Comparison of ENCODE assay signal across 1 cellular context in the genomic region with DNA sequence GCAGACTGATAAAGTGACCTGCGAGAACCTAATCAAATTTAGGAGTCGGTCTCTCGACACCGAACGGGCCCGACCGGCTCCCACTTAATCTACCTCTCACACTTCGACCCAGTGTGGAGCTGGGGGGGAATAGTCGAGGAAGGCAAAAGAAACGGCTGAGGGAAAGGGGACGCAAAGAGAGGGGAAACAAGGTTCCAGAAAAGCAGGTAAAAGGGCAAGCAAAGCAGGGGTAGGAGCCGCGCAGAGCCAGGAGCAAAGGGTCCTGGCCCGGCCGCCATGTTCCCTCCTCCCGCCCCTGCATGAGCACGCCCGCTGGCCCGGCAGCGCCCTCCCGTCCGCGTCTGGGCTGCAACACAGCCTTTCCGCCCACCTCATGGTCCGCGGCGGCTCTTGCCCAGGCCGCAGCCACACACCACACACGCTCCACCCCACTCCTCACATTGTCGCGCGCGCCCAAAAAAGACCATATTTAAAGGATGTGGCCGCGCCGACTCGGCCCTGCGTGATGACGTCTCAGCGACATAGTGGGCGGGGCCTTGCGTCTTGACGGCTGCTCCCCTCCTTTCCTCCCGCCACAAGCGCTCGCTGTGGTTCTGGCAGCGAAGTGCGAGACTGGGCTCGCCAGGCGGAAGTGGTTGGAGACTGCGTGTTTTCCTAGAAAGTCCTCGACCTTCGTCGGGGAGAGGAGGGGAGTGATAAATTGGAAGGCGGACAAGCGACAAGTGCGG.
A peak's percentile ranks its signal among the peaks of the same experiment; 100 is the strongest.
TF ChIP-seq lines count a peak whose summit lies in the region.

A gene with protein sequence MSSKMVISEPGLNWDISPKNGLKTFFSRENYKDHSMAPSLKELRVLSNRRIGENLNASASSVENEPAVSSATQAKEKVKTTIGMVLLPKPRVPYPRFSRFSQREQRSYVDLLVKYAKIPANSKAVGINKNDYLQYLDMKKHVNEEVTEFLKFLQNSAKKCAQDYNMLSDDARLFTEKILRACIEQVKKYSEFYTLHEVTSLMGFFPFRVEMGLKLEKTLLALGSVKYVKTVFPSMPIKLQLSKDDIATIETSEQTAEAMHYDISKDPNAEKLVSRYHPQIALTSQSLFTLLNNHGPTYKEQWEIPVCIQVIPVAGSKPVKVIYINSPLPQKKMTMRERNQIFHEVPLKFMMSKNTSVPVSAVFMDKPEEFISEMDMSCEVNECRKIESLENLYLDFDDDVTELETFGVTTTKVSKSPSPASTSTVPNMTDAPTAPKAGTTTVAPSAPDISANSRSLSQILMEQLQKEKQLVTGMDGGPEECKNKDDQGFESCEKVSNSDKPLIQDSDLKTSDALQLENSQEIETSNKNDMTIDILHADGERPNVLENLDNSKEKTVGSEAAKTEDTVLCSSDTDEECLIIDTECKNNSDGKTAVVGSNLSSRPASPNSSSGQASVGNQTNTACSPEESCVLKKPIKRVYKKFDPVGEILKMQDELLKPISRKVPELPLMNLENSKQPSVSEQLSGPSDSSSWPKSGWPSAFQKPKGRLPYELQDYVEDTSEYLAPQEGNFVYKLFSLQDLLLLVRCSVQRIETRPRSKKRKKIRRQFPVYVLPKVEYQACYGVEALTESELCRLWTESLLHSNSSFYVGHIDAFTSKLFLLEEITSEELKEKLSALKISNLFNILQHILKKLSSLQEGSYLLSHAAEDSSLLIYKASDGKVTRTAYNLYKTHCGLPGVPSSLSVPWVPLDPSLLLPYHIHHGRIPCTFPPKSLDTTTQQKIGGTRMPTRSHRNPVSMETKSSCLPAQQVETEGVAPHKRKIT (minus strand): TSS at position 510 of the 728 bp plus-strand sequence. CDS start 1,165 bp downstream, outside the sequence.

TF ChIP-seq in HepG2, 621 proteins besides CTCF, POLR2A, EP300 and RAD21 (continued from another document and continues in another):
- TF ChIP-seq, protein P1, sequence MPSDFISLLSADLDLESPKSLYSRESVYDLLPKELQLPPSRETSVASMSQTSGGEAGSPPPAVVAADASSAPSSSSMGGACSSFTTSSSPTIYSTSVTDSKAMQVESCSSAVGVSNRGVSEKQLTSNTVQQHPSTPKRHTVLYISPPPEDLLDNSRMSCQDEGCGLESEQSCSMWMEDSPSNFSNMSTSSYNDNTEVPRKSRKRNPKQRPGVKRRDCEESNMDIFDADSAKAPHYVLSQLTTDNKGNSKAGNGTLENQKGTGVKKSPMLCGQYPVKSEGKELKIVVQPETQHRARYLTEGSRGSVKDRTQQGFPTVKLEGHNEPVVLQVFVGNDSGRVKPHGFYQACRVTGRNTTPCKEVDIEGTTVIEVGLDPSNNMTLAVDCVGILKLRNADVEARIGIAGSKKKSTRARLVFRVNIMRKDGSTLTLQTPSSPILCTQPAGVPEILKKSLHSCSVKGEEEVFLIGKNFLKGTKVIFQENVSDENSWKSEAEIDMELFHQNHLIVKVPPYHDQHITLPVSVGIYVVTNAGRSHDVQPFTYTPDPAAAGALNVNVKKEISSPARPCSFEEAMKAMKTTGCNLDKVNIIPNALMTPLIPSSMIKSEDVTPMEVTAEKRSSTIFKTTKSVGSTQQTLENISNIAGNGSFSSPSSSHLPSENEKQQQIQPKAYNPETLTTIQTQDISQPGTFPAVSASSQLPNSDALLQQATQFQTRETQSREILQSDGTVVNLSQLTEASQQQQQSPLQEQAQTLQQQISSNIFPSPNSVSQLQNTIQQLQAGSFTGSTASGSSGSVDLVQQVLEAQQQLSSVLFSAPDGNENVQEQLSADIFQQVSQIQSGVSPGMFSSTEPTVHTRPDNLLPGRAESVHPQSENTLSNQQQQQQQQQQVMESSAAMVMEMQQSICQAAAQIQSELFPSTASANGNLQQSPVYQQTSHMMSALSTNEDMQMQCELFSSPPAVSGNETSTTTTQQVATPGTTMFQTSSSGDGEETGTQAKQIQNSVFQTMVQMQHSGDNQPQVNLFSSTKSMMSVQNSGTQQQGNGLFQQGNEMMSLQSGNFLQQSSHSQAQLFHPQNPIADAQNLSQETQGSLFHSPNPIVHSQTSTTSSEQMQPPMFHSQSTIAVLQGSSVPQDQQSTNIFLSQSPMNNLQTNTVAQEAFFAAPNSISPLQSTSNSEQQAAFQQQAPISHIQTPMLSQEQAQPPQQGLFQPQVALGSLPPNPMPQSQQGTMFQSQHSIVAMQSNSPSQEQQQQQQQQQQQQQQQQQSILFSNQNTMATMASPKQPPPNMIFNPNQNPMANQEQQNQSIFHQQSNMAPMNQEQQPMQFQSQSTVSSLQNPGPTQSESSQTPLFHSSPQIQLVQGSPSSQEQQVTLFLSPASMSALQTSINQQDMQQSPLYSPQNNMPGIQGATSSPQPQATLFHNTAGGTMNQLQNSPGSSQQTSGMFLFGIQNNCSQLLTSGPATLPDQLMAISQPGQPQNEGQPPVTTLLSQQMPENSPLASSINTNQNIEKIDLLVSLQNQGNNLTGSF (CRISPR knock-in tag; IDR thresholded peaks at IDR 0.05): peak; percentile 53; the same call in 1 of the 2 replicates
- peak; percentile 97 for TF ChIP-seq ZFP37 (CRISPR knock-in tag; IDR thresholded peaks at IDR 0.05; ENCODE audit: borderline replicate concordance)
- TF ChIP-seq, protein P2, sequence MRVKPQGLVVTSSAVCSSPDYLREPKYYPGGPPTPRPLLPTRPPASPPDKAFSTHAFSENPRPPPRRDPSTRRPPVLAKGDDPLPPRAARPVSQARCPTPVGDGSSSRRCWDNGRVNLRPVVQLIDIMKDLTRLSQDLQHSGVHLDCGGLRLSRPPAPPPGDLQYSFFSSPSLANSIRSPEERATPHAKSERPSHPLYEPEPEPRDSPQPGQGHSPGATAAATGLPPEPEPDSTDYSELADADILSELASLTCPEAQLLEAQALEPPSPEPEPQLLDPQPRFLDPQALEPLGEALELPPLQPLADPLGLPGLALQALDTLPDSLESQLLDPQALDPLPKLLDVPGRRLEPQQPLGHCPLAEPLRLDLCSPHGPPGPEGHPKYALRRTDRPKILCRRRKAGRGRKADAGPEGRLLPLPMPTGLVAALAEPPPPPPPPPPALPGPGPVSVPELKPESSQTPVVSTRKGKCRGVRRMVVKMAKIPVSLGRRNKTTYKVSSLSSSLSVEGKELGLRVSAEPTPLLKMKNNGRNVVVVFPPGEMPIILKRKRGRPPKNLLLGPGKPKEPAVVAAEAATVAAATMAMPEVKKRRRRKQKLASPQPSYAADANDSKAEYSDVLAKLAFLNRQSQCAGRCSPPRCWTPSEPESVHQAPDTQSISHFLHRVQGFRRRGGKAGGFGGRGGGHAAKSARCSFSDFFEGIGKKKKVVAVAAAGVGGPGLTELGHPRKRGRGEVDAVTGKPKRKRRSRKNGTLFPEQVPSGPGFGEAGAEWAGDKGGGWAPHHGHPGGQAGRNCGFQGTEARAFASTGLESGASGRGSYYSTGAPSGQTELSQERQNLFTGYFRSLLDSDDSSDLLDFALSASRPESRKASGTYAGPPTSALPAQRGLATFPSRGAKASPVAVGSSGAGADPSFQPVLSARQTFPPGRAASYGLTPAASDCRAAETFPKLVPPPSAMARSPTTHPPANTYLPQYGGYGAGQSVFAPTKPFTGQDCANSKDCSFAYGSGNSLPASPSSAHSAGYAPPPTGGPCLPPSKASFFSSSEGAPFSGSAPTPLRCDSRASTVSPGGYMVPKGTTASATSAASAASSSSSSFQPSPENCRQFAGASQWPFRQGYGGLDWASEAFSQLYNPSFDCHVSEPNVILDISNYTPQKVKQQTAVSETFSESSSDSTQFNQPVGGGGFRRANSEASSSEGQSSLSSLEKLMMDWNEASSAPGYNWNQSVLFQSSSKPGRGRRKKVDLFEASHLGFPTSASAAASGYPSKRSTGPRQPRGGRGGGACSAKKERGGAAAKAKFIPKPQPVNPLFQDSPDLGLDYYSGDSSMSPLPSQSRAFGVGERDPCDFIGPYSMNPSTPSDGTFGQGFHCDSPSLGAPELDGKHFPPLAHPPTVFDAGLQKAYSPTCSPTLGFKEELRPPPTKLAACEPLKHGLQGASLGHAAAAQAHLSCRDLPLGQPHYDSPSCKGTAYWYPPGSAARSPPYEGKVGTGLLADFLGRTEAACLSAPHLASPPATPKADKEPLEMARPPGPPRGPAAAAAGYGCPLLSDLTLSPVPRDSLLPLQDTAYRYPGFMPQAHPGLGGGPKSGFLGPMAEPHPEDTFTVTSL (CRISPR knock-in tag; IDR thresholded peaks at IDR 0.05; ENCODE audit: borderline replicate concordance): no peak
- peak; percentile 68; the same call in 1 of the 2 replicates for TF ChIP-seq ZFP36L1 (CRISPR knock-in tag; IDR thresholded peaks at IDR 0.05)
- TF ChIP-seq, protein P3, sequence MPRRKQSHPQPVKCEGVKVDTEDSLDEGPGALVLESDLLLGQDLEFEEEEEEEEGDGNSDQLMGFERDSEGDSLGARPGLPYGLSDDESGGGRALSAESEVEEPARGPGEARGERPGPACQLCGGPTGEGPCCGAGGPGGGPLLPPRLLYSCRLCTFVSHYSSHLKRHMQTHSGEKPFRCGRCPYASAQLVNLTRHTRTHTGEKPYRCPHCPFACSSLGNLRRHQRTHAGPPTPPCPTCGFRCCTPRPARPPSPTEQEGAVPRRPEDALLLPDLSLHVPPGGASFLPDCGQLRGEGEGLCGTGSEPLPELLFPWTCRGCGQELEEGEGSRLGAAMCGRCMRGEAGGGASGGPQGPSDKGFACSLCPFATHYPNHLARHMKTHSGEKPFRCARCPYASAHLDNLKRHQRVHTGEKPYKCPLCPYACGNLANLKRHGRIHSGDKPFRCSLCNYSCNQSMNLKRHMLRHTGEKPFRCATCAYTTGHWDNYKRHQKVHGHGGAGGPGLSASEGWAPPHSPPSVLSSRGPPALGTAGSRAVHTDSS (CRISPR knock-in tag; conservative IDR thresholded peaks at IDR 0.05): no peak
- no peak for TF ChIP-seq EZH2 (conservative IDR thresholded peaks at IDR 0.05; ENCODE audit: low read depth, low read length)
- peak; percentile 70; the same call in 1 of the 2 replicates for TF ChIP-seq ZNF335 (CRISPR knock-in tag; IDR thresholded peaks at IDR 0.05)
- TF ChIP-seq, protein P4, sequence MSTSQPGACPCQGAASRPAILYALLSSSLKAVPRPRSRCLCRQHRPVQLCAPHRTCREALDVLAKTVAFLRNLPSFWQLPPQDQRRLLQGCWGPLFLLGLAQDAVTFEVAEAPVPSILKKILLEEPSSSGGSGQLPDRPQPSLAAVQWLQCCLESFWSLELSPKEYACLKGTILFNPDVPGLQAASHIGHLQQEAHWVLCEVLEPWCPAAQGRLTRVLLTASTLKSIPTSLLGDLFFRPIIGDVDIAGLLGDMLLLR (CRISPR knock-in tag; IDR thresholded peaks at IDR 0.05): peak; percentile 95
- TF ChIP-seq, protein P5, sequence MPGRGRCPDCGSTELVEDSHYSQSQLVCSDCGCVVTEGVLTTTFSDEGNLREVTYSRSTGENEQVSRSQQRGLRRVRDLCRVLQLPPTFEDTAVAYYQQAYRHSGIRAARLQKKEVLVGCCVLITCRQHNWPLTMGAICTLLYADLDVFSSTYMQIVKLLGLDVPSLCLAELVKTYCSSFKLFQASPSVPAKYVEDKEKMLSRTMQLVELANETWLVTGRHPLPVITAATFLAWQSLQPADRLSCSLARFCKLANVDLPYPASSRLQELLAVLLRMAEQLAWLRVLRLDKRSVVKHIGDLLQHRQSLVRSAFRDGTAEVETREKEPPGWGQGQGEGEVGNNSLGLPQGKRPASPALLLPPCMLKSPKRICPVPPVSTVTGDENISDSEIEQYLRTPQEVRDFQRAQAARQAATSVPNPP (CRISPR knock-in tag; IDR thresholded peaks at IDR 0.05): peak; percentile 52; the same call in 1 of the 2 replicates
- TF ChIP-seq, protein P6, sequence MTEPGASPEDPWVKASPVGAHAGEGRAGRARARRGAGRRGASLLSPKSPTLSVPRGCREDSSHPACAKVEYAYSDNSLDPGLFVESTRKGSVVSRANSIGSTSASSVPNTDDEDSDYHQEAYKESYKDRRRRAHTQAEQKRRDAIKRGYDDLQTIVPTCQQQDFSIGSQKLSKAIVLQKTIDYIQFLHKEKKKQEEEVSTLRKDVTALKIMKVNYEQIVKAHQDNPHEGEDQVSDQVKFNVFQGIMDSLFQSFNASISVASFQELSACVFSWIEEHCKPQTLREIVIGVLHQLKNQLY (CRISPR knock-in tag; IDR thresholded peaks at IDR 0.05): peak; percentile 8; the same call in 1 of the 2 replicates
- no peak for TF ChIP-seq MTF1 (CRISPR knock-in tag; IDR thresholded peaks at IDR 0.05)
- peak; percentile 87 for TF ChIP-seq ATF7-NPFF (CRISPR knock-in tag; IDR thresholded peaks at IDR 0.05; ENCODE audit: low read depth)
- no peak for TF ChIP-seq ZNF3 (CRISPR knock-in tag; IDR thresholded peaks at IDR 0.05)
- TF ChIP-seq, protein P7, sequence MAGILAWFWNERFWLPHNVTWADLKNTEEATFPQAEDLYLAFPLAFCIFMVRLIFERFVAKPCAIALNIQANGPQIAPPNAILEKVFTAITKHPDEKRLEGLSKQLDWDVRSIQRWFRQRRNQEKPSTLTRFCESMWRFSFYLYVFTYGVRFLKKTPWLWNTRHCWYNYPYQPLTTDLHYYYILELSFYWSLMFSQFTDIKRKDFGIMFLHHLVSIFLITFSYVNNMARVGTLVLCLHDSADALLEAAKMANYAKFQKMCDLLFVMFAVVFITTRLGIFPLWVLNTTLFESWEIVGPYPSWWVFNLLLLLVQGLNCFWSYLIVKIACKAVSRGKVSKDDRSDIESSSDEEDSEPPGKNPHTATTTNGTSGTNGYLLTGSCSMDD (CRISPR knock-in tag; IDR thresholded peaks at IDR 0.05): no peak
- TF ChIP-seq ZNF709 (CRISPR knock-in tag; IDR thresholded peaks at IDR 0.05): peak; percentile 79
- no peak for TF ChIP-seq PTBP1 (IDR thresholded peaks at IDR 0.05; ENCODE audit: low read depth, low read length, poor library complexity, severe bottlenecking)
- TF ChIP-seq ZNF564 (CRISPR knock-in tag; IDR thresholded peaks at IDR 0.05): 0 out of 2 replicates have a peak, but pooled peaks have one; percentile 21
- TF ChIP-seq REPIN1 (CRISPR knock-in tag; IDR thresholded peaks at IDR 0.05; ENCODE audit: borderline replicate concordance, low read depth): peak; percentile 89
- TF ChIP-seq, protein P8, sequence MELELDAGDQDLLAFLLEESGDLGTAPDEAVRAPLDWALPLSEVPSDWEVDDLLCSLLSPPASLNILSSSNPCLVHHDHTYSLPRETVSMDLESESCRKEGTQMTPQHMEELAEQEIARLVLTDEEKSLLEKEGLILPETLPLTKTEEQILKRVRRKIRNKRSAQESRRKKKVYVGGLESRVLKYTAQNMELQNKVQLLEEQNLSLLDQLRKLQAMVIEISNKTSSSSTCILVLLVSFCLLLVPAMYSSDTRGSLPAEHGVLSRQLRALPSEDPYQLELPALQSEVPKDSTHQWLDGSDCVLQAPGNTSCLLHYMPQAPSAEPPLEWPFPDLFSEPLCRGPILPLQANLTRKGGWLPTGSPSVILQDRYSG (CRISPR knock-in tag; IDR thresholded peaks at IDR 0.05): peak; percentile 50; the same call in 1 of the 2 replicates
- TF ChIP-seq, protein P9, sequence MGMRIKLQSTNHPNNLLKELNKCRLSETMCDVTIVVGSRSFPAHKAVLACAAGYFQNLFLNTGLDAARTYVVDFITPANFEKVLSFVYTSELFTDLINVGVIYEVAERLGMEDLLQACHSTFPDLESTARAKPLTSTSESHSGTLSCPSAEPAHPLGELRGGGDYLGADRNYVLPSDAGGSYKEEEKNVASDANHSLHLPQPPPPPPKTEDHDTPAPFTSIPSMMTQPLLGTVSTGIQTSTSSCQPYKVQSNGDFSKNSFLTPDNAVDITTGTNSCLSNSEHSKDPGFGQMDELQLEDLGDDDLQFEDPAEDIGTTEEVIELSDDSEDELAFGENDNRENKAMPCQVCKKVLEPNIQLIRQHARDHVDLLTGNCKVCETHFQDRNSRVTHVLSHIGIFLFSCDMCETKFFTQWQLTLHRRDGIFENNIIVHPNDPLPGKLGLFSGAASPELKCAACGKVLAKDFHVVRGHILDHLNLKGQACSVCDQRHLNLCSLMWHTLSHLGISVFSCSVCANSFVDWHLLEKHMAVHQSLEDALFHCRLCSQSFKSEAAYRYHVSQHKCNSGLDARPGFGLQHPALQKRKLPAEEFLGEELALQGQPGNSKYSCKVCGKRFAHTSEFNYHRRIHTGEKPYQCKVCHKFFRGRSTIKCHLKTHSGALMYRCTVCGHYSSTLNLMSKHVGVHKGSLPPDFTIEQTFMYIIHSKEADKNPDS (CRISPR knock-in tag; IDR thresholded peaks at IDR 0.05): 0 out of 2 replicates have a peak, but pooled peaks have one; percentile 53
- 0 out of 2 replicates have a peak, but pooled peaks have one; percentile 64 for TF ChIP-seq IRX3 (CRISPR knock-in tag; IDR thresholded peaks at IDR 0.05; ENCODE audit: borderline replicate concordance, low read depth)
- TF ChIP-seq ZNF724P (CRISPR knock-in tag; IDR thresholded peaks at IDR 0.05; ENCODE audit: borderline replicate concordance): peak; percentile 73; the same call in 1 of the 2 replicates
- TF ChIP-seq SALL2 (CRISPR knock-in tag; IDR thresholded peaks at IDR 0.05): peak; percentile 85
- TF ChIP-seq CREM (IDR thresholded peaks at IDR 0.05): peak; percentile 94
- TF ChIP-seq CREM (CRISPR knock-in tag; IDR thresholded peaks at IDR 0.05): peak; percentile 44; the same call in 1 of the 2 replicates
